8 cellular contexts compared by ENCODE assay signal in the genomic region with DNA sequence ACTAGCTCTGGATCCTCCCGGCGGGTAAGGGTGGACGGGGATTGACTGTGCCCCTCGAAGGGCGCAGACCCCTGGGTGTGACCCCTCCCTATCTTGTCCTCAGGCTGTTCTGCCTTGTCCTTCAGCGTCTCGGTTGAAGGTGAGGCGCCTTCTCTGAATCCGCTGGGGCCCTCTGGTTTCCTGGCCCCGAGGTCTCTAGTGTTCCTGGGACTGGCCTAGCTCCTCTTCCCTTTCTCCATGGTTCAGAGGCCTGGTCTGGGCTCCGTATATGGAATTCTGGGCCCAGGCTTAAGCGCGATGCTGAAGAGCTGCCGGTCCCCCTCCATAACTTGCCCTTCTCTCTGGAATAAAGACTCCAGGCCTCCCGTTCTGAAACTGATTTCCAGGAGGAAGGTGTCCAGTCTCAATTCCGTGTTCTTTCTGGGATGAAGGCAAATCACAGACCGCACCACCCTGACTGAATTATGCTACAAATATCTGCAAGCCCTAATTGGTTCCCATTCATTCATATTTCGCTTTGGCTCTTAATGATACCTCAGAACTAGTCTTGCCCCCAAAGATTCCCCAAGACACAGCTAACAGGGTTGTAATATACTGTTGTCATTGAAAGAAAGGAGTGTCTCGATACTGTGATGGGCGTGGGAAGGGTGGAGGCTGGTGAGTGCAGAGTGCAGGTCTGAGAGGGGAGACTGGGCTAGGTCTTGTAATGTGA. TPM values are rescaled to one million over a fixed set of nuclear protein-coding genes. Genes with fewer than 3 reads are reported as not detected.
A peak's percentile ranks its signal among the peaks of the same experiment; 100 is the strongest.
DNase-seq lines count a peak whose midpoint lies in the region; ATAC-seq and TF ChIP-seq lines count a peak whose summit lies in the region.

No MANE protein-coding gene starts in this region.

- H3K36me3 ChIP-seq in left ventricle myocardium inferior = peaks cover 62% of the 10 kb centered on the region
- H3K36me3 ChIP-seq in skeletal muscle tissue (ENCODE audit: control insufficient read depth in 3 of 3, insufficient read depth in 3 of 3, low read length in 3 of 3) = peaks cover 52 to 55% (median 52%) of the 10 kb centered on the region in 3 donors

- DNase-seq in ACHN = peak; percentile 19
- DNase-seq in left ventricle myocardium inferior = no peak
- no peak for DNase-seq in GM19240 (ENCODE audit: insufficient read length, low spot score)
- no peak for DNase-seq in NCI-H1105 (lab: John Stamatoyannopoulos, UW)
- no peak for DNase-seq in COR-L47 (lab: John Stamatoyannopoulos, UW)

- H3K9me3 ChIP-seq in left ventricle myocardium inferior (replicated peaks) = no peaks in the 10 kb centered on the region
- no peaks in the 10 kb centered on the region for H3K9me3 ChIP-seq in skeletal muscle tissue (ENCODE audit: control insufficient read depth in 3 of 3, low read length in 3 of 3)

- H3K4me1 ChIP-seq in left ventricle myocardium inferior = peaks cover 43% of the 10 kb centered on the region
- peaks cover 34 to 45% (median 35%) of the 10 kb centered on the region in 3 donors for H3K4me1 ChIP-seq in skeletal muscle tissue (ENCODE audit: control insufficient read depth in 3 of 3, insufficient read depth in 3 of 3, low read length in 3 of 3)

- in situ Hi-C loops in ACHN (cut with HindIII; ENCODE audit: low pct_ligation_motif_present, low pct_unique_long_range_greater_than_20kb, low sequenced_read_pairs) = no loop called here

- H3K27me3 ChIP-seq in left ventricle myocardium inferior (ENCODE audit: low read depth) = no peaks in the 10 kb centered on the region
- H3K27me3 ChIP-seq in skeletal muscle tissue (ENCODE audit: control insufficient read depth in 3 of 3, insufficient read depth in 3 of 3, low read length in 3 of 3) = no peaks in the 10 kb centered on the region

- H3K4me3 ChIP-seq in left ventricle myocardium inferior (peak overlapping the region; percentile 98), skeletal muscle tissue (ENCODE audit: low read length in 3 of 3) (peak overlapping the region; percentile 88 to 93 (median 90))

- intact Hi-C loops in left ventricle myocardium inferior (cut with micrococcal nuclease) = no loop called here

- H3K9ac ChIP-seq in skeletal muscle tissue (ENCODE audit: low read depth in 1 of 3, low read length in 3 of 3) = peak overlapping the region; percentile 95 to 97 (median 96)

- H3K27ac ChIP-seq in VCaP (peak overlapping the region; percentile 75), left ventricle myocardium inferior (replicated peaks) (peak overlapping the region; percentile 90), skeletal muscle tissue (ENCODE audit: low read depth, low read length) (peak overlapping the region; percentile 73)

- peak; percentile 4 for ATAC-seq in GM21381 (IDR thresholded peaks at IDR 0.05; ENCODE audit: unreplicated experiment)

- TF ChIP-seq CTCF in VCaP (conservative IDR thresholded peaks at IDR 0.05) = no peak
- no peak for TF ChIP-seq CTCF in left ventricle myocardium inferior (IDR thresholded peaks at IDR 0.05; ENCODE audit: borderline replicate concordance)

RNA-seq across cellular contexts. Expression of a gene that starts 0.7 kb away (rescaled TPM):
- total RNA-seq in left ventricle myocardium inferior (33.2 TPM), skeletal muscle tissue (66.3 TPM)

RNA-seq across cellular contexts. Expression of a gene that starts 11.1 kb away (rescaled TPM):
- 0.49 TPM for total RNA-seq in left ventricle myocardium inferior
- total RNA-seq in skeletal muscle tissue = 1.0 TPM

RNA-seq across cellular contexts. Expression of a gene that starts 19.5 kb away (rescaled TPM):
- total RNA-seq in left ventricle myocardium inferior = 19.5 TPM
- 9.9 TPM for total RNA-seq in skeletal muscle tissue

RNA-seq across cellular contexts. Expression of a gene that starts 26.1 kb away (rescaled TPM):
- total RNA-seq in left ventricle myocardium inferior (20.2 TPM), skeletal muscle tissue (14.6 TPM)

RNA-seq across cellular contexts. Expression of a gene that starts 26.9 kb away (rescaled TPM):
- total RNA-seq in left ventricle myocardium inferior = 73.6 TPM
- total RNA-seq in skeletal muscle tissue = 94.5 TPM
